Comparison of ENCODE assay signal across 1 cellular context in the genomic region with DNA sequence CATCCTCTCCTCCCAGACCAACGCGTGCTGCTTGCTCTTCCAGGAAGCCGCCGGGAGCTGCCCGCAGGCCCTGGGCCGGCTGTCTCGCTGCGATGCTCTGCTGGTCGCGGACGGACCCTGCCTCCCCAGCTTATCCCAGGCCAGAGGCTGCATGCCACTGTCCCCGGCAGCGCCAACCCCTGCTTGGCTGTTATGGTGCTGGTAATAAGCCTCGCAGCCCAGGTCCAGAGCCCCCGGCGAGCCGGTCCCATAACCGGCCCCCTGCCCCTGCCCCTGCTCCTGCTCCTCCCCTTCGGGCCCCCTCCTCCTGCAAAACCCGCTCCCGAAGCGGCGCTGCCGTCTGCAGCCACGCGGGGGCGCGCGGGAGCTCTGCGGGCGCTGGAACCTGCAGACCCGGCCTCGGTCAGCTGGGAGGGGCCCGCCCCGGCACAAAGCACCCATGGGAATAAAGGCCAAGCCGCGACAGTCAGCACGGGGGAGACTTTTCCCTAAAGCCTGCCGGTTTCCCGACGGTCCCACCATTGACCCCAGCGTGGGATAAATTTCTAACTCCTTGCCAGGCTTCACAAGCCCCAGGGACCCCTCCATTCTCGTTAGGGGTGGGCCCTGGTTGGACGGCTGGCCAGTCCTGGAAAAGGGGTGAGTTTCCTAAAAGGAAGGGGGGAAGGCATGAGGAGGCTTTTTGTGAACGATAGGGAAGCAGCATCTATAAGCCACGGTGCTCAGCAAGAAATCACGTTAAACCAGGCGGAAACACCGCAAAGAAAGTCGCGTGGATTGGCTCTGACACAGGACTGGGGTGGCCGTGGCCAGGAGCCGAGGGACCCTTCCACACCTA.
TF ChIP-seq lines count a peak whose summit lies in the region.

No MANE protein-coding gene starts in this region.

TF ChIP-seq in K562, 482 proteins besides CTCF, POLR2A, EP300 and RAD21 (continued from another document):
- TF ChIP-seq, protein P1, sequence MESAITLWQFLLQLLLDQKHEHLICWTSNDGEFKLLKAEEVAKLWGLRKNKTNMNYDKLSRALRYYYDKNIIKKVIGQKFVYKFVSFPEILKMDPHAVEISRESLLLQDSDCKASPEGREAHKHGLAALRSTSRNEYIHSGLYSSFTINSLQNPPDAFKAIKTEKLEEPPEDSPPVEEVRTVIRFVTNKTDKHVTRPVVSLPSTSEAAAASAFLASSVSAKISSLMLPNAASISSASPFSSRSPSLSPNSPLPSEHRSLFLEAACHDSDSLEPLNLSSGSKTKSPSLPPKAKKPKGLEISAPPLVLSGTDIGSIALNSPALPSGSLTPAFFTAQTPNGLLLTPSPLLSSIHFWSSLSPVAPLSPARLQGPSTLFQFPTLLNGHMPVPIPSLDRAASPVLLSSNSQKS (CRISPR knock-in tag; IDR thresholded peaks at IDR 0.05): no peak
- TF ChIP-seq YBX1 (IDR thresholded peaks at IDR 0.05): no peak
- TF ChIP-seq, protein P2, sequence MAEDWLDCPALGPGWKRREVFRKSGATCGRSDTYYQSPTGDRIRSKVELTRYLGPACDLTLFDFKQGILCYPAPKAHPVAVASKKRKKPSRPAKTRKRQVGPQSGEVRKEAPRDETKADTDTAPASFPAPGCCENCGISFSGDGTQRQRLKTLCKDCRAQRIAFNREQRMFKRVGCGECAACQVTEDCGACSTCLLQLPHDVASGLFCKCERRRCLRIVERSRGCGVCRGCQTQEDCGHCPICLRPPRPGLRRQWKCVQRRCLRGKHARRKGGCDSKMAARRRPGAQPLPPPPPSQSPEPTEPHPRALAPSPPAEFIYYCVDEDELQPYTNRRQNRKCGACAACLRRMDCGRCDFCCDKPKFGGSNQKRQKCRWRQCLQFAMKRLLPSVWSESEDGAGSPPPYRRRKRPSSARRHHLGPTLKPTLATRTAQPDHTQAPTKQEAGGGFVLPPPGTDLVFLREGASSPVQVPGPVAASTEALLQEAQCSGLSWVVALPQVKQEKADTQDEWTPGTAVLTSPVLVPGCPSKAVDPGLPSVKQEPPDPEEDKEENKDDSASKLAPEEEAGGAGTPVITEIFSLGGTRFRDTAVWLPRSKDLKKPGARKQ (CRISPR knock-in tag; IDR thresholded peaks at IDR 0.05): no peak
- TF ChIP-seq ZNF584 (CRISPR knock-in tag; IDR thresholded peaks at IDR 0.05; ENCODE audit: low read depth): no peak
- no peak for TF ChIP-seq RBM15 (IDR thresholded peaks at IDR 0.05; ENCODE audit: insufficient read depth, low read length)
- peak; percentile 57; the same call in 1 of the 2 replicates for TF ChIP-seq SP1 (CRISPR knock-in tag; IDR thresholded peaks at IDR 0.05)
- TF ChIP-seq, protein P3, sequence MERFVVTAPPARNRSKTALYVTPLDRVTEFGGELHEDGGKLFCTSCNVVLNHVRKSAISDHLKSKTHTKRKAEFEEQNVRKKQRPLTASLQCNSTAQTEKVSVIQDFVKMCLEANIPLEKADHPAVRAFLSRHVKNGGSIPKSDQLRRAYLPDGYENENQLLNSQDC (CRISPR knock-in tag; IDR thresholded peaks at IDR 0.05): no peak
- TF ChIP-seq ZNF224 (CRISPR knock-in tag; IDR thresholded peaks at IDR 0.05): no peak
- peak; percentile 63; the same call in 1 of the 2 replicates for TF ChIP-seq KLF16 (IDR thresholded peaks at IDR 0.05)
- no peak for TF ChIP-seq STAT5B (CRISPR knock-in tag; IDR thresholded peaks at IDR 0.05)
- no peak for TF ChIP-seq CBX1 (IDR thresholded peaks at IDR 0.05; ENCODE audit: low read depth)
- no peak for TF ChIP-seq RNF2 (IDR thresholded peaks at IDR 0.05)
- TF ChIP-seq XRCC3 (IDR thresholded peaks at IDR 0.05): no peak
